8 cellular contexts compared by ENCODE assay signal in genomic region chr11:122101625-122102291, GRCh38. TPM values are rescaled to one million over a fixed set of nuclear protein-coding genes. Genes with fewer than 3 reads are reported as not detected.
DNase-seq lines count a peak whose midpoint lies in the region; ATAC-seq, FAIRE-seq and TF ChIP-seq lines count a peak whose summit lies in the region.

No MANE protein-coding gene starts in this region.

- peaks cover 5 to 13% of the 10 kb centered on the region in 2 donors for H3K4me1 Mint-ChIP-seq in natural killer cell
- peaks cover 7 to 12% of the 10 kb centered on the region in 2 donors for H3K4me1 Mint-ChIP-seq in natural killer cell treated with Interleukin-12 subunit alpha and Interleukin-12 subunit beta and Interleukin-15 and Interleukin-18, amount 100 ng/mL, for 72 hours (ENCODE audit: low read depth in 2 of 2)
- peaks cover 26% of the 10 kb centered on the region for H3K4me1 Mint-ChIP-seq in chondrocyte (ENCODE audit: low read depth)
- H3K4me1 Mint-ChIP-seq in CD8-positive, alpha-beta memory T cell: peaks cover 4 to 15% (median 13%) of the 10 kb centered on the region in 3 donors
- H3K4me1 Mint-ChIP-seq in stimulated activated effector memory CD8-positive, alpha-beta T cell treated with anti-CD3 and anti-CD28 coated beads, Interleukin-12 subunit alpha, Interleukin-12 subunit beta, amount 100 ng/mL, for 72 hours: peaks cover 5% of the 10 kb centered on the region

- no peak for FAIRE-seq in kidney (lab: Jason Lieb, UNC)

- no peak for DNase-seq in natural killer cell
- no peak for DNase-seq in natural killer cell treated with Interleukin-12 subunit alpha and Interleukin-12 subunit beta and Interleukin-15 and Interleukin-18, amount 100 ng/mL, for 72 hours (ENCODE audit: low spot score)
- DNase-seq in chondrocyte (ENCODE audit: low spot score): no peak
- DNase-seq in kidney: peak; percentile 72
- no peak for DNase-seq in spleen
- DNase-seq in CD8-positive, alpha-beta memory T cell: no peak
- no peak for DNase-seq in NCI-H1048 (lab: John Stamatoyannopoulos, UW)
- no peak for DNase-seq in stimulated activated effector memory CD8-positive, alpha-beta T cell treated with anti-CD3 and anti-CD28 coated beads, Interleukin-12 subunit alpha, Interleukin-12 subunit beta, amount 100 ng/mL, for 72 hours (ENCODE audit: low spot score in 2 of 2)

- no peak for ATAC-seq in natural killer cell
- ATAC-seq in natural killer cell treated with Interleukin-12 subunit alpha and Interleukin-12 subunit beta and Interleukin-15 and Interleukin-18, amount 100 ng/mL, for 72 hours: no peak
- ATAC-seq in stimulated activated effector memory CD8-positive, alpha-beta T cell treated with anti-CD3 and anti-CD28 coated beads, Interleukin-12 subunit alpha, Interleukin-12 subunit beta, amount 100 ng/mL, for 72 hours: no peak

- H3K9me3 ChIP-seq in kidney (ENCODE audit: control insufficient read depth in 1 of 2, low read length in 2 of 2) (no peaks in the 10 kb centered on the region), spleen (no peaks in the 10 kb centered on the region)
- no peaks in the 10 kb centered on the region for H3K9me3 ChIP-seq in CD8-positive, alpha-beta memory T cell (ENCODE audit: low read length)

- intact Hi-C loops in natural killer cell (cut with micrococcal nuclease): no loop called here
- intact Hi-C loops in kidney (cut with DNase I): no loop called here
- intact Hi-C loops in spleen (cut with DNase I; ENCODE audit: low total_unique reads): no loop called here

- H3K27ac Mint-ChIP-seq in natural killer cell: no peak overlapping the region
- H3K27ac Mint-ChIP-seq in natural killer cell treated with Interleukin-12 subunit alpha and Interleukin-12 subunit beta and Interleukin-15 and Interleukin-18, amount 100 ng/mL, for 72 hours: no peak overlapping the region
- H3K27ac Mint-ChIP-seq in chondrocyte (ENCODE audit: unreplicated experiment): no peak overlapping the region
- H3K27ac Mint-ChIP-seq in CD8-positive, alpha-beta memory T cell: no peak overlapping the region
- H3K27ac Mint-ChIP-seq in stimulated activated effector memory CD8-positive, alpha-beta T cell treated with anti-CD3 and anti-CD28 coated beads, Interleukin-12 subunit alpha, Interleukin-12 subunit beta, amount 100 ng/mL, for 72 hours: no peak overlapping the region

- H3K36me3 ChIP-seq in kidney (ENCODE audit: control insufficient read depth in 1 of 2, insufficient read depth in 2 of 2, low read length in 2 of 2) (no peaks in the 10 kb centered on the region), spleen (no peaks in the 10 kb centered on the region)
- no peaks in the 10 kb centered on the region for H3K36me3 ChIP-seq in CD8-positive, alpha-beta memory T cell (ENCODE audit: insufficient read depth, low read length)

- peak overlapping the region in 1 of 2 donors; percentile 25 for H3K27ac ChIP-seq in kidney (ENCODE audit: low read depth in 2 of 2, low read length in 2 of 2)
- H3K27ac ChIP-seq in spleen: peak overlapping the region in 6 of 8 donors; percentile 15 to 68 (median 46)
- no peak overlapping the region for H3K27ac ChIP-seq in CD8-positive, alpha-beta memory T cell (ENCODE audit: low read depth, low read length)

- peaks cover 0 to 73% (median 23%) of the 10 kb centered on the region in 7 donors for H3K27me3 ChIP-seq in spleen (replicated peaks in 1 of 7)
- H3K27me3 ChIP-seq in CD8-positive, alpha-beta memory T cell (ENCODE audit: insufficient read depth, low read length, poor library complexity, severe bottlenecking): peaks cover 7% of the 10 kb centered on the region

- peaks cover 34 to 46% of the 10 kb centered on the region in 2 donors for H3K27me3 Mint-ChIP-seq in natural killer cell (ENCODE audit: low read depth in 2 of 2)
- H3K27me3 Mint-ChIP-seq in natural killer cell treated with Interleukin-12 subunit alpha and Interleukin-12 subunit beta and Interleukin-15 and Interleukin-18, amount 100 ng/mL, for 72 hours: peaks cover 34 to 53% of the 10 kb centered on the region in 2 donors
- no peaks in the 10 kb centered on the region for H3K27me3 Mint-ChIP-seq in chondrocyte (ENCODE audit: low read depth)
- peaks cover 15 to 37% of the 10 kb centered on the region in 2 donors for H3K27me3 Mint-ChIP-seq in CD8-positive, alpha-beta memory T cell

- no peaks in the 10 kb centered on the region for H3K36me3 Mint-ChIP-seq in natural killer cell
- no peaks in the 10 kb centered on the region for H3K36me3 Mint-ChIP-seq in natural killer cell treated with Interleukin-12 subunit alpha and Interleukin-12 subunit beta and Interleukin-15 and Interleukin-18, amount 100 ng/mL, for 72 hours
- H3K36me3 Mint-ChIP-seq in chondrocyte (ENCODE audit: low read depth): no peaks in the 10 kb centered on the region
- H3K36me3 Mint-ChIP-seq in CD8-positive, alpha-beta memory T cell: no peaks in the 10 kb centered on the region
- H3K36me3 Mint-ChIP-seq in stimulated activated effector memory CD8-positive, alpha-beta T cell treated with anti-CD3 and anti-CD28 coated beads, Interleukin-12 subunit alpha, Interleukin-12 subunit beta, amount 100 ng/mL, for 72 hours: no peaks in the 10 kb centered on the region

- CTCF ChIA-PET in CD8-positive, alpha-beta memory T cell (lab: Charles Lee): no interaction called here

- no peak for TF ChIP-seq POLR2A in spleen (IDR thresholded peaks at IDR 0.05)

- POLR2A ChIA-PET in CD8-positive, alpha-beta memory T cell (lab: Charles Lee): no interaction called here

- H3K4me3 Mint-ChIP-seq in natural killer cell: peak overlapping the region; percentile 14
- no peak overlapping the region for H3K4me3 Mint-ChIP-seq in natural killer cell treated with Interleukin-12 subunit alpha and Interleukin-12 subunit beta and Interleukin-15 and Interleukin-18, amount 100 ng/mL, for 72 hours
- H3K4me3 Mint-ChIP-seq in chondrocyte (ENCODE audit: unreplicated experiment): no peak overlapping the region
- H3K4me3 Mint-ChIP-seq in CD8-positive, alpha-beta memory T cell: no peak overlapping the region
- H3K4me3 Mint-ChIP-seq in stimulated activated effector memory CD8-positive, alpha-beta T cell treated with anti-CD3 and anti-CD28 coated beads, Interleukin-12 subunit alpha, Interleukin-12 subunit beta, amount 100 ng/mL, for 72 hours: no peak overlapping the region

- peak overlapping the region; percentile 47 to 58 for H3K4me3 ChIP-seq in kidney (ENCODE audit: low read length in 2 of 2)
- H3K4me3 ChIP-seq in spleen: peak overlapping the region in 6 of 8 donors; percentile 0 to 57 (median 26)
- H3K4me3 ChIP-seq in CD8-positive, alpha-beta memory T cell (ENCODE audit: low read length): no peak overlapping the region

- WGBS in spleen, 5 donors: 4 to 8% (median 4%) methylated on average over 13 of the region's 13 CpGs

- H3K9me3 Mint-ChIP-seq in natural killer cell: no peaks in the 10 kb centered on the region
- no peaks in the 10 kb centered on the region for H3K9me3 Mint-ChIP-seq in natural killer cell treated with Interleukin-12 subunit alpha and Interleukin-12 subunit beta and Interleukin-15 and Interleukin-18, amount 100 ng/mL, for 72 hours
- no peaks in the 10 kb centered on the region for H3K9me3 Mint-ChIP-seq in chondrocyte (ENCODE audit: low read depth)
- H3K9me3 Mint-ChIP-seq in CD8-positive, alpha-beta memory T cell: peaks cover 0 to 8% (median 0%) of the 10 kb centered on the region in 5 donors
- no peaks in the 10 kb centered on the region for H3K9me3 Mint-ChIP-seq in stimulated activated effector memory CD8-positive, alpha-beta T cell treated with anti-CD3 and anti-CD28 coated beads, Interleukin-12 subunit alpha, Interleukin-12 subunit beta, amount 100 ng/mL, for 72 hours

- H3K4me1 ChIP-seq in kidney (ENCODE audit: control insufficient read depth in 1 of 2, insufficient read depth in 1 of 2, low read depth in 1 of 2, low read length in 2 of 2) (no peaks in the 10 kb centered on the region), spleen (peaks cover 0 to 24% (median 8%) of the 10 kb centered on the region in 6 donors)
- H3K4me1 ChIP-seq in CD8-positive, alpha-beta memory T cell (ENCODE audit: insufficient read depth, low read length): no peaks in the 10 kb centered on the region

- no peak overlapping the region for H3K9ac ChIP-seq in kidney (ENCODE audit: low read length in 2 of 2)

- TF ChIP-seq CTCF in natural killer cell (IDR thresholded peaks at IDR 0.05) (no peak), chondrocyte (IDR thresholded peaks at IDR 0.05) (peak; percentile 89), kidney (IDR thresholded peaks at IDR 0.05; ENCODE audit: borderline replicate concordance, extremely low read depth, insufficient read depth) (peak; percentile 30), spleen (IDR thresholded peaks at IDR 0.05 in 8 of 11, conservative IDR thresholded peaks at IDR 0.05 in 3 of 11) (peak in 8 of 11 experiments; percentile 11 to 56 (median 27))

RNA-seq across cellular contexts. Expression of gene BLID, which starts 14.3 kb away (rescaled TPM):
- total RNA-seq in natural killer cell: not detected
- not detected for total RNA-seq in natural killer cell treated with Interleukin-12 subunit alpha and Interleukin-12 subunit beta and Interleukin-15 and Interleukin-18, amount 100 ng/mL, for 72 hours
- total RNA-seq in chondrocyte: 0.35 to 0.68 TPM (median 0.41 TPM) in 3 replicates
- not detected for total RNA-seq in kidney
- polyA plus RNA-seq in kidney (ENCODE audit: insufficient read depth, low read depth, low replicate concordance): not detected
- under 1 TPM in 2 of 7 donors, not detected in 5; 0.61 to 0.64 TPM for total RNA-seq in spleen
- polyA plus RNA-seq in spleen: not detected
- not detected for total RNA-seq in CD8-positive, alpha-beta memory T cell
- polyA plus RNA-seq in CD8-positive, alpha-beta memory T cell: not detected
